ENCODE assay signal across 22 cellular contexts in the genomic region with DNA sequence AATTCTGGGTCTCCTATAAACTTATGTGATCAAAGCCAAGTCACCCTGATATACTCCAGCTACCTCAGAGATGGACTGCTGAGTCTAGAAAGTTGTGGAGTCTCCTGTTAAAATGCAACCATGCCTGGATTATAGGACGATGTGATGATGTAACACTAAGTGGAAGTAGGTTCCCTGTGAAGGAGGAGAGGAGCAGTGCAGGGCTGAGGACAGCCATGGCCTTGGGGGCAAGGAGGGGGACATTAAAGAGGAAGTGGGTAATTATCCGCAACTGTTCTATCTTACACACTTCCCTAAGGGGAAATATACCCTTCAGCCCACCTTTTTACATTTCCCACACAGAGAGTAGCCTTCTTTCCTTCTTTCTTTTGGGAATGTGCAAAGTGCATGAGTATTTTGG.
"Had no signal": no experiment of that assay in that cellular context is flagged by ENCODE, and none has a peak within 500 bp of the region (broad histone marks: within the 10 kb centered on the region; RNA-seq: fewer than 3 reads in every experiment).

No MANE protein-coding gene starts in this region.

- H3K36me3 ChIP-seq: adrenal gland, WERI-Rb-1 had no signal

- H3K4me3 ChIP-seq: adrenal gland had no signal

- H3K27me3 ChIP-seq: adrenal gland had no signal

- H3K9me3 ChIP-seq: adrenal gland had no signal

- ATAC-seq: activated CD4-positive, alpha-beta T cell treated with anti-CD3 and anti-CD28 coated beads for 36 hours; activated T-cell treated with anti-CD3 and anti-CD28 coated beads, Interleukin-2, amount 50 U/mL, for 72 hours; PC-3 had no signal

- DNase-seq: activated CD4-positive, alpha-beta memory T cell treated with anti-CD3 and anti-CD28 coated beads, Interleukin-2, amount 10 ng/mL, durations not matched to agents 7 days and 5 days; activated CD4-positive, alpha-beta T cell treated with anti-CD3 and anti-CD28 coated beads for 36 hours; activated CD4-positive, alpha-beta T cell treated with anti-CD3 and anti-CD28 coated beads, Interleukin-2, amount 50 U/mL, for 1 hour; activated naive CD4-positive, alpha-beta T cell treated with anti-CD3 and anti-CD28 coated beads, Interleukin-2, amount 50 U/mL, for 16 hours; activated naive CD8-positive, alpha-beta T cell treated with anti-CD3 and anti-CD28 coated beads, Interleukin-2, amount 10 ng/mL, durations not matched to agents 7 days and 5 days; activated T-cell treated with anti-CD3 and anti-CD28 coated beads for 4 hours; activated T-cell treated with anti-CD3 and anti-CD28 coated beads, Interleukin-2, amount 50 U/mL, for 72 hours; adrenal gland; anterior cingulate cortex; cerebellar nuclear complex; NCI-H1092; NCI-H1417; NCI-H1930; NCI-H2171; NCI-H345; NCI-H510A; NCI-H526 treated with DMSO at 0.1 percent for 48 hours; NCI-H82; PC-3; SHP77 treated with DMSO at 0.1 percent for 48 hours; T-helper 1 cell; WERI-Rb-1 had no signal
